Comparison of ENCODE assay signal across 12 cellular contexts in the genomic region with DNA sequence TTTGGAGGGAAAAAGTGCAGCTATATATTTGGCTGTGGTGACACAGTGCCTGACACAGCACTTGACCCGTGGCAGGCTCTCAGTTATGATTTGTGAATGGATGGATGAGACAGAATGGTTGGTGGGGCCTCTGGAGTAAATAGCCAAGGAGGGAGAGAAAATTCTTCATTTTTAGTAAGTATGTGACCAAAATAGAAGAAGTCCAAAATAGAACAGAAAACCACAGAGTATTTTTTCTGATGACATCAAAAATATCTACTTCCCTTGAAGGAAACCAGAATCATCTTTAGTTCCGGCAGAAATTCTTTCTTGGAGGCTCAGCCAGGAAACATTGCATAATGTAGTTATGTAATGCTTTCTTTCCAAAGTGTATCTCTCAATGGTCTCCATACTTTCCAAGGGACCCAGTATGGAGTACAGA.
DNase-seq lines count a peak whose midpoint lies in the region; ATAC-seq and TF ChIP-seq lines count a peak whose summit lies in the region.
"Had no signal": no experiment of that assay in that cellular context is flagged by ENCODE, and none has a peak within 500 bp of the region (broad histone marks: within the 10 kb centered on the region; RNA-seq: fewer than 3 reads in every experiment).

No MANE protein-coding gene starts in this region.

- no peak overlapping the region for H3K4me3 Mint-ChIP-seq in MCF 10A (ENCODE audit: unreplicated experiment)
- peak overlapping the region; percentile 77 for H3K4me3 Mint-ChIP-seq in T-helper 17 cell
- no peak overlapping the region for H3K4me3 Mint-ChIP-seq in activated naive CD4-positive, alpha-beta T cell treated with anti-CD3 and anti-CD28 coated beads, Interleukin-2, amount 10 ng/mL, durations not matched to agents 7 days and 5 days
- no peak overlapping the region for H3K4me3 Mint-ChIP-seq in activated CD8-positive, alpha-beta memory T cell treated with anti-CD3 and anti-CD28 coated beads, Interleukin-2, amount 10 ng/mL, durations not matched to agents 7 days and 5 days
- H3K4me3 Mint-ChIP-seq: neural crest cell; stimulated activated memory B cell treated with anti-CD40 and anti-IgM and Interleukin-4, amounts not matched to agents 10 μg/mL and 1 μg/mL and 100 μg/mL, for 72 hours had no signal

- H3K4me3 ChIP-seq in breast epithelium = peak overlapping the region; percentile 14 to 51 (median 21)
- H3K4me3 ChIP-seq in urinary bladder (ENCODE audit: low read depth, low read length) = no peak overlapping the region

- TF ChIP-seq CTCF in breast epithelium (IDR thresholded peaks at IDR 0.05) (no peak), MCF 10A (IDR thresholded peaks at IDR 0.05; ENCODE audit: unreplicated experiment) (no peak)

- no peaks in the 10 kb centered on the region for H3K36me3 Mint-ChIP-seq in MCF 10A (ENCODE audit: insufficient read depth, unreplicated experiment)
- no peaks in the 10 kb centered on the region for H3K36me3 Mint-ChIP-seq in T-helper 17 cell (ENCODE audit: low read depth)
- no peaks in the 10 kb centered on the region for H3K36me3 Mint-ChIP-seq in activated naive CD4-positive, alpha-beta T cell treated with anti-CD3 and anti-CD28 coated beads, Interleukin-2, amount 10 ng/mL, durations not matched to agents 7 days and 5 days
- no peaks in the 10 kb centered on the region for H3K36me3 Mint-ChIP-seq in activated CD8-positive, alpha-beta memory T cell treated with anti-CD3 and anti-CD28 coated beads, Interleukin-2, amount 10 ng/mL, durations not matched to agents 7 days and 5 days
- H3K36me3 Mint-ChIP-seq: stimulated activated memory B cell treated with anti-CD40 and anti-IgM and Interleukin-4, amounts not matched to agents 10 μg/mL and 1 μg/mL and 100 μg/mL, for 72 hours had no signal

- 19% methylated on average over 2 of the region's 2 CpGs for WGBS in urinary bladder

- H3K27me3 Mint-ChIP-seq in MCF 10A (ENCODE audit: insufficient read depth, unreplicated experiment) (no peaks in the 10 kb centered on the region), T-helper 17 cell (no peaks in the 10 kb centered on the region)
- H3K27me3 Mint-ChIP-seq in activated naive CD4-positive, alpha-beta T cell treated with anti-CD3 and anti-CD28 coated beads, Interleukin-2, amount 10 ng/mL, durations not matched to agents 7 days and 5 days = peaks cover 8% of the 10 kb centered on the region
- peaks cover 20% of the 10 kb centered on the region for H3K27me3 Mint-ChIP-seq in activated CD8-positive, alpha-beta memory T cell treated with anti-CD3 and anti-CD28 coated beads, Interleukin-2, amount 10 ng/mL, durations not matched to agents 7 days and 5 days

- H3K27me3 ChIP-seq in breast epithelium = no peaks in the 10 kb centered on the region

- H3K36me3 ChIP-seq in breast epithelium (no peaks in the 10 kb centered on the region), urinary bladder (ENCODE audit: insufficient read depth) (no peaks in the 10 kb centered on the region)

- H3K27ac Mint-ChIP-seq in MCF 10A (ENCODE audit: low read depth, unreplicated experiment) (no peak overlapping the region), T-helper 17 cell (peak overlapping the region; percentile 27)
- no peak overlapping the region for H3K27ac Mint-ChIP-seq in activated naive CD4-positive, alpha-beta T cell treated with anti-CD3 and anti-CD28 coated beads, Interleukin-2, amount 10 ng/mL, durations not matched to agents 7 days and 5 days
- H3K27ac Mint-ChIP-seq in activated CD8-positive, alpha-beta memory T cell treated with anti-CD3 and anti-CD28 coated beads, Interleukin-2, amount 10 ng/mL, durations not matched to agents 7 days and 5 days = no peak overlapping the region
- H3K27ac Mint-ChIP-seq: stimulated activated memory B cell treated with anti-CD40 and anti-IgM and Interleukin-4, amounts not matched to agents 10 μg/mL and 1 μg/mL and 100 μg/mL, for 72 hours had no signal

- peaks cover 0 to 2% of the 10 kb centered on the region in 2 donors for H3K4me1 ChIP-seq in breast epithelium
- H3K4me1 ChIP-seq in urinary bladder (ENCODE audit: insufficient read depth) = no peaks in the 10 kb centered on the region

- CTCF ChIA-PET in MCF 10A (lab: Yijun Ruan, JAX) = no interaction called here
- CTCF ChIA-PET in activated naive CD4-positive, alpha-beta T cell treated with anti-CD3 and anti-CD28 coated beads, Interleukin-2, amount 10 ng/mL, durations not matched to agents 7 days and 5 days (lab: Charles Lee) = no interaction called here
- CTCF ChIA-PET in activated CD8-positive, alpha-beta memory T cell treated with anti-CD3 and anti-CD28 coated beads, Interleukin-2, amount 10 ng/mL, durations not matched to agents 7 days and 5 days (lab: Charles Lee) = no interaction called here

- intact Hi-C loops in breast epithelium (cut with DNase I; ENCODE audit: low total_unique reads) = no loop called here
- intact Hi-C loops in MCF 10A (cut with micrococcal nuclease) = no loop called here

- no peak for TF ChIP-seq POLR2A in breast epithelium (IDR thresholded peaks at IDR 0.05)

- ATAC-seq in T-helper 17 cell (peak; percentile 52), HG02970 (IDR thresholded peaks at IDR 0.05; ENCODE audit: low FRiP score, unreplicated experiment) (no peak)
- no peak for ATAC-seq in activated CD8-positive, alpha-beta memory T cell treated with anti-CD3 and anti-CD28 coated beads, Interleukin-2, amount 10 ng/mL, durations not matched to agents 7 days and 5 days
- ATAC-seq: stimulated activated memory B cell treated with anti-CD40 and anti-IgM and Interleukin-4, amounts not matched to agents 10 μg/mL and 1 μg/mL and 100 μg/mL, for 72 hours had no signal

- no peaks in the 10 kb centered on the region for H3K9me3 ChIP-seq in breast epithelium
- no peaks in the 10 kb centered on the region for H3K9me3 ChIP-seq in T-helper 17 cell (ENCODE audit: control insufficient read depth, low read length, poor library complexity, severe bottlenecking)

- H3K4me1 Mint-ChIP-seq in MCF 10A (ENCODE audit: insufficient read depth, unreplicated experiment) (no peaks in the 10 kb centered on the region), T-helper 17 cell (peaks cover 24% of the 10 kb centered on the region)
- peaks cover 4% of the 10 kb centered on the region for H3K4me1 Mint-ChIP-seq in activated naive CD4-positive, alpha-beta T cell treated with anti-CD3 and anti-CD28 coated beads, Interleukin-2, amount 10 ng/mL, durations not matched to agents 7 days and 5 days
- H3K4me1 Mint-ChIP-seq in activated CD8-positive, alpha-beta memory T cell treated with anti-CD3 and anti-CD28 coated beads, Interleukin-2, amount 10 ng/mL, durations not matched to agents 7 days and 5 days = no peaks in the 10 kb centered on the region

- DNase-seq in breast epithelium (ENCODE audit: low spot score in 2 of 2) (no peak), MCF 10A (ENCODE audit: unreplicated experiment) (no peak), T-helper 17 cell (no peak), left kidney (ENCODE audit: low read depth, low spot score) (peak; percentile 9)
- DNase-seq in activated naive CD4-positive, alpha-beta T cell treated with anti-CD3 and anti-CD28 coated beads, Interleukin-2, amount 10 ng/mL, durations not matched to agents 7 days and 5 days = no peak
- DNase-seq in activated CD8-positive, alpha-beta memory T cell treated with anti-CD3 and anti-CD28 coated beads, Interleukin-2, amount 10 ng/mL, durations not matched to agents 7 days and 5 days = no peak
- DNase-seq: caudate nucleus had no signal

- peaks cover 8% of the 10 kb centered on the region for H3K9me3 Mint-ChIP-seq in MCF 10A (ENCODE audit: unreplicated experiment)
- H3K9me3 Mint-ChIP-seq in activated naive CD4-positive, alpha-beta T cell treated with anti-CD3 and anti-CD28 coated beads, Interleukin-2, amount 10 ng/mL, durations not matched to agents 7 days and 5 days = no peaks in the 10 kb centered on the region
- H3K9me3 Mint-ChIP-seq in activated CD8-positive, alpha-beta memory T cell treated with anti-CD3 and anti-CD28 coated beads, Interleukin-2, amount 10 ng/mL, durations not matched to agents 7 days and 5 days (ENCODE audit: low read depth) = no peaks in the 10 kb centered on the region
- H3K9me3 Mint-ChIP-seq: neural crest cell; stimulated activated memory B cell treated with anti-CD40 and anti-IgM and Interleukin-4, amounts not matched to agents 10 μg/mL and 1 μg/mL and 100 μg/mL, for 72 hours had no signal

- no TSS peak for BruUV-seq in MCF 10A (replicated peaks; lab: Mats Ljungman, UMichigan)

- H3K27ac ChIP-seq in breast epithelium (peak overlapping the region; percentile 40 to 80), urinary bladder (ENCODE audit: low read depth) (peak overlapping the region; percentile 1)
- H3K27ac ChIP-seq: VCaP had no signal

- POLR2A ChIA-PET in MCF 10A (lab: Yijun Ruan, JAX) = no interaction called here
